In the genomic region with DNA sequence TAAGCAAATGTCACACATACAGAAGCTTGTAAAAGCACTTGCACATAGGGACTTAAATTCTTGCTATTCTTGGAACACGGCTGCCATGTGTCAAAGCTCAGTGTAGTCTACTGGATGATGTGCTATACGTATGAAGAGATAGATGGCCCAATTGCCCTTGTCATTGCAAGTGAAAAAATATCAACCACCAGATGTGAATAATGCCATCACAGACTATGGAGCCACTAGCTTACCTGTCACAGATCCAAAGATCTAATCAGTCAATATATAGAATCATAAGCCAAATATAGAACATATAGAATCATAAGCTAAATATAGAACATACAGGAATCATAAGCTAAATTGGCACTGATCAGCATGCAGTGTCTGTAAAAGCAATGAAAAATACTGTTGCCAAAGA, we compare ENCODE assay signal across 24 cellular contexts.
"Had no signal": no experiment of that assay in that cellular context is flagged by ENCODE, and none has a peak within 500 bp of the region (broad histone marks: within the 10 kb centered on the region; RNA-seq: fewer than 3 reads in every experiment).

No MANE protein-coding gene starts in this region.

- H3K4me3 ChIP-seq: colonic mucosa, esophagus squamous epithelium, gastrocnemius medialis, heart right ventricle, left lung, lower lobe of right lung, mucosa of descending colon had no signal

- ATAC-seq: effector memory CD8-positive, alpha-beta T cell; esophagus mucosa; gastrocnemius medialis; heart right ventricle; left cardiac atrium; left lung; left ventricle myocardium superior; lower lobe of right lung; mucosa of descending colon had no signal

- H3K4me3 Mint-ChIP-seq: dendritic cell treated with granulocyte-macrophage colony-stimulating factor and Interleukin-4, amounts not matched to agents 40 ng/mL and 50 ng/mL, for 4 days; effector memory CD8-positive, alpha-beta T cell; endodermal cell; mesothelial cell of epicardium had no signal

- H3K9me3 ChIP-seq: colonic mucosa, gastrocnemius medialis, left lung, lower lobe of right lung had no signal

- H3K27ac Mint-ChIP-seq: dendritic cell treated with granulocyte-macrophage colony-stimulating factor and Interleukin-4, amounts not matched to agents 40 ng/mL and 50 ng/mL, for 4 days; effector memory CD8-positive, alpha-beta T cell; endodermal cell; mesothelial cell of epicardium had no signal

- H3K27me3 Mint-ChIP-seq: dendritic cell treated with granulocyte-macrophage colony-stimulating factor and Interleukin-4, amounts not matched to agents 40 ng/mL and 50 ng/mL, for 4 days; effector memory CD8-positive, alpha-beta T cell had no signal

- H3K36me3 ChIP-seq: colonic mucosa, esophagus squamous epithelium, gastrocnemius medialis, heart right ventricle, left lung, lower lobe of right lung had no signal

- DNase-seq: colonic mucosa; cortex of kidney; effector CD8-positive, alpha-beta T cell; effector memory CD8-positive, alpha-beta T cell; endodermal cell; erythroblast; esophagus squamous epithelium; foreskin fibroblast; foreskin melanocyte; gastrocnemius medialis; glutamatergic neuron; head of caudate nucleus; heart right ventricle; hippocampal formation; left cardiac atrium; left lung; left ventricle myocardium superior; lower lobe of right lung; mesenchymal stem cell; mucosa of descending colon had no signal

- H3K4me1 ChIP-seq: colonic mucosa, esophagus squamous epithelium, gastrocnemius medialis, heart right ventricle, left lung, lower lobe of right lung had no signal

- H3K9me3 Mint-ChIP-seq: dendritic cell treated with granulocyte-macrophage colony-stimulating factor and Interleukin-4, amounts not matched to agents 40 ng/mL and 50 ng/mL, for 4 days; endodermal cell had no signal

- H3K27me3 ChIP-seq: colonic mucosa, esophagus squamous epithelium, gastrocnemius medialis, heart right ventricle, left lung had no signal

- H3K36me3 Mint-ChIP-seq: mesothelial cell of epicardium had no signal

- H3K27ac ChIP-seq: colonic mucosa, epithelial cell of prostate, esophagus squamous epithelium, gastrocnemius medialis, heart right ventricle, left lung, lower lobe of right lung had no signal
